ENCODE assay signal across 8 cellular contexts in the genomic region with DNA sequence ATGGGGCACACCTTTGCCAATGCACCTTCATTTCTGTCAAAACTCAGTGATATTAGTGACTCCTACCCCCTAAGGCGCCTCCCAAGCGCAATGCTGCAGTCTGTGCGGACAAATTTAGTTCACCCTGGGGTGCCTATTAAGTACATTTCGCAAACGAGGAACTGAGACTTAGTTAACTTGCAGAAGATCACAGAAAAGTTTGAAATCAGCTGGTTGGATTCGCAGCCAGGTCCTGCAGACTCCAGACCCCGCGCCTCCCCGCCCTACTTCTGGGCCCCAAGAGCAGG. TPM values are rescaled to one million over a fixed set of nuclear protein-coding genes. Genes with fewer than 3 reads are reported as not detected.
DNase-seq lines count a peak whose midpoint lies in the region; ATAC-seq and TF ChIP-seq lines count a peak whose summit lies in the region.

No MANE protein-coding gene starts in this region.

- DNase-seq in hepatic stellate cell (ENCODE audit: low spot score), result no peak

- peaks cover 30 to 37% (median 36%) of the 10 kb centered on the region in 3 donors for H3K4me1 Mint-ChIP-seq in IgD-negative memory B cell
- H3K4me1 Mint-ChIP-seq in brain, result peaks cover 45% of the 10 kb centered on the region

- H3K27me3 Mint-ChIP-seq in IgD-negative memory B cell (no peaks in the 10 kb centered on the region), brain (peaks cover 2% of the 10 kb centered on the region)

- peak overlapping the region; percentile 84 for H3K4me3 ChIP-seq in mesodermal cell (ENCODE audit: extremely low read depth, insufficient read depth, low read length, poor library complexity, severe bottlenecking)

- H3K4me1 ChIP-seq in mesodermal cell (ENCODE audit: control insufficient read depth, insufficient read depth, low read length, poor library complexity, severe bottlenecking), result peaks cover 12% of the 10 kb centered on the region

- no peak for TF ChIP-seq CTCF in brain (conservative IDR thresholded peaks at IDR 0.05)

- peaks cover 0 to 1% (median 0%) of the 10 kb centered on the region in 3 donors for H3K9me3 Mint-ChIP-seq in IgD-negative memory B cell
- peaks cover 0 to 2% (median 0%) of the 10 kb centered on the region in 5 experiments for H3K9me3 Mint-ChIP-seq in brain

- peak; percentile 7 for ATAC-seq in GM18517 (IDR thresholded peaks at IDR 0.05; ENCODE audit: unreplicated experiment)
- ATAC-seq in HG03521 (IDR thresholded peaks at IDR 0.05; ENCODE audit: unreplicated experiment), result no peak
- no peak for ATAC-seq in GM19035 (IDR thresholded peaks at IDR 0.05; ENCODE audit: unreplicated experiment)
- no peak for ATAC-seq in GM18867 (IDR thresholded peaks at IDR 0.05; ENCODE audit: unreplicated experiment)

- peaks cover 45% of the 10 kb centered on the region for H3K36me3 ChIP-seq in mesodermal cell (ENCODE audit: control insufficient read depth, insufficient read depth, low read length)

- 0 to 3% methylated on average over 9 of the region's 9 CpGs for WGBS in mesodermal cell (ENCODE audit: insufficient coverage in 2 of 2), 2 experiments

- H3K36me3 Mint-ChIP-seq in IgD-negative memory B cell, result no peaks in the 10 kb centered on the region
- peaks cover 24% of the 10 kb centered on the region for H3K36me3 Mint-ChIP-seq in brain

- H3K27ac ChIP-seq in mesodermal cell (ENCODE audit: low read depth, low read length, severe bottlenecking), result peak overlapping the region; percentile 92

- H3K27ac Mint-ChIP-seq in IgD-negative memory B cell (peak overlapping the region; percentile 79 to 99 (median 80)), brain (peak overlapping the region; percentile 89 to 96 (median 92))

- no peaks in the 10 kb centered on the region for H3K9me3 ChIP-seq in mesodermal cell (ENCODE audit: control insufficient read depth, low read length)

- H3K4me3 Mint-ChIP-seq in IgD-negative memory B cell (peak overlapping the region; percentile 83 to 98 (median 91)), brain (peak overlapping the region; percentile 92 to 97 (median 94))

RNA-seq across cellular contexts. Expression of a gene that starts 0.6 kb away (rescaled TPM):
- 39.5 TPM for polyA plus RNA-seq in IgD-negative memory B cell
- 23.3 TPM for polyA plus RNA-seq in brain (ENCODE audit: insufficient read depth, low read depth, low replicate concordance)
- 33.4 TPM for polyA plus RNA-seq in mesodermal cell (2013, experiment 1 of 2)
- polyA plus RNA-seq in mesodermal cell (2013, experiment 2 of 2), result 35.1 TPM

RNA-seq across cellular contexts. Expression of a gene that starts 22.0 kb away (rescaled TPM):
- polyA plus RNA-seq in IgD-negative memory B cell (34.7 TPM), brain (ENCODE audit: insufficient read depth, low read depth, low replicate concordance) (9.7 TPM)
- not detected for polyA plus RNA-seq in mesodermal cell (2013, experiment 1 of 2)
- not detected for polyA plus RNA-seq in mesodermal cell (2013, experiment 2 of 2)

RNA-seq across cellular contexts. Expression of a gene that starts 41.4 kb away (rescaled TPM):
- 5.9 TPM for polyA plus RNA-seq in IgD-negative memory B cell
- 8.0 TPM for polyA plus RNA-seq in brain (ENCODE audit: insufficient read depth, low read depth, low replicate concordance)
- polyA plus RNA-seq in mesodermal cell (2013, experiment 1 of 2), result 12.4 TPM
- 8.1 TPM for polyA plus RNA-seq in mesodermal cell (2013, experiment 2 of 2)
